In genomic region chr15:86942285-86942684, GRCh38 we compare ENCODE assay signal across 15 cellular contexts.
DNase-seq lines count a peak whose midpoint lies in the region; ATAC-seq, FAIRE-seq and TF ChIP-seq lines count a peak whose summit lies in the region.
"Had no signal": no experiment of that assay in that cellular context is flagged by ENCODE, and none has a peak within 500 bp of the region (broad histone marks: within the 10 kb centered on the region; RNA-seq: fewer than 3 reads in every experiment).

No MANE protein-coding gene starts in this region.

- H2AFZ ChIP-seq in SK-N-SH (ENCODE audit: low read depth): no peak overlapping the region

- no peak overlapping the region for H3K27ac Mint-ChIP-seq in activated CD4-positive, alpha-beta T cell treated with anti-CD3 and anti-CD28 coated beads for 36 hours
- H3K27ac Mint-ChIP-seq: B cell; CD8-positive, alpha-beta T cell had no signal

- no peak overlapping the region for H3K4me3 Mint-ChIP-seq in activated CD4-positive, alpha-beta T cell treated with anti-CD3 and anti-CD28 coated beads for 36 hours
- H3K4me3 Mint-ChIP-seq: B cell; CD8-positive, alpha-beta T cell had no signal

- no peak overlapping the region for H3K4me2 ChIP-seq in SK-N-SH
- H3K4me2 ChIP-seq: BLaER1 treated with 17β-estradiol and CSF1 and Interleukin-3, amounts not matched to agents 10 nM and 100 nM had no signal

- H3K27ac ChIP-seq in RWPE2 (ENCODE audit: poor library complexity, severe bottlenecking) (no peak overlapping the region), foreskin keratinocyte (no peak overlapping the region), SK-N-SH (ENCODE audit: low read depth in 2 of 2, low read length in 1 of 2) (no peak overlapping the region)
- H3K27ac ChIP-seq: BLaER1 treated with 17β-estradiol and CSF1 and Interleukin-3, amounts not matched to agents 10 nM and 100 nM had no signal

- no peak for TF ChIP-seq CTCF in RWPE2 (IDR thresholded peaks at IDR 0.05; ENCODE audit: poor library complexity, severe bottlenecking)
- no peak for TF ChIP-seq CTCF in bronchial epithelial cell (IDR thresholded peaks at IDR 0.05; ENCODE audit: insufficient read depth, low read length, severe bottlenecking)
- TF ChIP-seq CTCF in foreskin keratinocyte (conservative IDR thresholded peaks at IDR 0.05): no peak
- TF ChIP-seq CTCF in SK-N-SH (IDR thresholded peaks at IDR 0.05): no peak

- no peak for FAIRE-seq in bronchial epithelial cell (lab: Jason Lieb, UNC)
- FAIRE-seq: H1, HepG2 had no signal

- POLR2A ChIA-PET in activated CD4-positive, alpha-beta T cell treated with anti-CD3 and anti-CD28 coated beads for 36 hours (lab: Charles Lee): no interaction called here
- POLR2A ChIA-PET in SK-N-SH (lab: Yijun Ruan, JAX): no interaction called here

- H3K9ac ChIP-seq in SK-N-SH: no peak overlapping the region
- H3K9ac ChIP-seq: BLaER1 treated with 17β-estradiol and CSF1 and Interleukin-3, amounts not matched to agents 10 nM and 100 nM had no signal

- no peaks in the 10 kb centered on the region for H3K79me2 ChIP-seq in SK-N-SH (ENCODE audit: insufficient read depth)

- H3K27me3 Mint-ChIP-seq in activated CD4-positive, alpha-beta T cell treated with anti-CD3 and anti-CD28 coated beads for 36 hours: peaks cover 11% of the 10 kb centered on the region
- H3K27me3 Mint-ChIP-seq: B cell had no signal

- WGBS in SK-N-SH (ENCODE audit: low lambda C conversion rate): 51% methylated on average over 3 of the region's 3 CpGs

- H3K4me1 ChIP-seq in RWPE2 (ENCODE audit: insufficient read depth, poor library complexity, severe bottlenecking): no peaks in the 10 kb centered on the region
- peaks cover 4% of the 10 kb centered on the region for H3K4me1 ChIP-seq in foreskin keratinocyte
- H3K4me1 ChIP-seq in SK-N-SH (ENCODE audit: control insufficient read depth in 1 of 2, insufficient read depth in 2 of 2, low read depth in 1 of 2, low read length in 1 of 2): no peaks in the 10 kb centered on the region
- H3K4me1 ChIP-seq: BLaER1 treated with 17β-estradiol and CSF1 and Interleukin-3, amounts not matched to agents 10 nM and 100 nM; HAP-1 had no signal

- no peak for TF ChIP-seq EP300 in SK-N-SH (IDR thresholded peaks at IDR 0.05; ENCODE audit: borderline replicate concordance in 1 of 2, low read depth in 1 of 2, low read length in 1 of 2)

- no peaks in the 10 kb centered on the region for H3K36me3 Mint-ChIP-seq in activated CD4-positive, alpha-beta T cell treated with anti-CD3 and anti-CD28 coated beads for 36 hours (ENCODE audit: low read depth)
- H3K36me3 Mint-ChIP-seq: CD8-positive, alpha-beta T cell had no signal

- H3K4me3 ChIP-seq in RWPE2 (ENCODE audit: severe bottlenecking): no peak overlapping the region
- H3K4me3 ChIP-seq in bronchial epithelial cell (ENCODE audit: low read depth, low read length): no peak overlapping the region
- no peak overlapping the region for H3K4me3 ChIP-seq in SK-N-SH (ENCODE audit: low read depth in 2 of 2, low read length in 1 of 2)
- H3K4me3 ChIP-seq: BLaER1 treated with 17β-estradiol and CSF1 and Interleukin-3, amounts not matched to agents 10 nM and 100 nM; HAP-1 had no signal

- CTCF ChIA-PET in activated CD4-positive, alpha-beta T cell treated with anti-CD3 and anti-CD28 coated beads for 36 hours (lab: Charles Lee): no interaction called here
- CTCF ChIA-PET in SK-N-SH (lab: Yijun Ruan, JAX): no interaction called here

- peaks cover 2% of the 10 kb centered on the region for H3K9me3 ChIP-seq in RWPE2 (ENCODE audit: severe bottlenecking)
- no peaks in the 10 kb centered on the region for H3K9me3 ChIP-seq in SK-N-SH
- H3K9me3 ChIP-seq: HAP-1 had no signal

- H3K27me3 ChIP-seq in RWPE2 (ENCODE audit: insufficient read depth, poor library complexity, severe bottlenecking): no peaks in the 10 kb centered on the region
- H3K27me3 ChIP-seq in bronchial epithelial cell (ENCODE audit: control insufficient read depth, insufficient read depth, low read length): no peaks in the 10 kb centered on the region
- H3K27me3 ChIP-seq in foreskin keratinocyte: no peaks in the 10 kb centered on the region
- no peaks in the 10 kb centered on the region for H3K27me3 ChIP-seq in SK-N-SH (ENCODE audit: insufficient read depth)
- H3K27me3 ChIP-seq: BLaER1 treated with 17β-estradiol and CSF1 and Interleukin-3, amounts not matched to agents 10 nM and 100 nM had no signal

- H3F3A ChIP-seq in SK-N-SH (replicated peaks; ENCODE audit: insufficient read depth): no peaks in the 10 kb centered on the region

- intact Hi-C loops in activated CD4-positive, alpha-beta T cell treated with anti-CD3 and anti-CD28 coated beads for 36 hours (cut with DNase I, micrococcal nuclease): no loop called here

- peak; percentile 25; the same call in 1 of the 3 replicates for ATAC-seq in RWPE2 (ENCODE audit: low read depth)
- ATAC-seq in foreskin keratinocyte: peak; percentile 44
- ATAC-seq in activated CD4-positive, alpha-beta T cell treated with anti-CD3 and anti-CD28 coated beads for 36 hours: no peak
- ATAC-seq: CD8-positive, alpha-beta T cell; HepG2 had no signal

- no peaks in the 10 kb centered on the region for H4K20me1 ChIP-seq in SK-N-SH (ENCODE audit: insufficient read depth)
- H4K20me1 ChIP-seq: BLaER1 treated with 17β-estradiol and CSF1 and Interleukin-3, amounts not matched to agents 10 nM and 100 nM had no signal

- no peak for TF ChIP-seq RAD21 in SK-N-SH (IDR thresholded peaks at IDR 0.05; ENCODE audit: low read length)

- no peaks in the 10 kb centered on the region for H3K9me2 ChIP-seq in SK-N-SH

- no peaks in the 10 kb centered on the region for H3K9me3 Mint-ChIP-seq in activated CD4-positive, alpha-beta T cell treated with anti-CD3 and anti-CD28 coated beads for 36 hours (ENCODE audit: low read depth)
- H3K9me3 Mint-ChIP-seq: CD8-positive, alpha-beta T cell had no signal

- H3K36me3 ChIP-seq in RWPE2 (ENCODE audit: low read depth) (no peaks in the 10 kb centered on the region), bronchial epithelial cell (ENCODE audit: control insufficient read depth, insufficient read depth, low read length) (no peaks in the 10 kb centered on the region), SK-N-SH (replicated peaks in 1 of 2; ENCODE audit: control insufficient read depth in 1 of 2, insufficient read depth in 2 of 2, low read length in 1 of 2) (no peaks in the 10 kb centered on the region)
- H3K36me3 ChIP-seq: BLaER1 treated with 17β-estradiol and CSF1 and Interleukin-3, amounts not matched to agents 10 nM and 100 nM; HAP-1 had no signal

- DNase-seq in RWPE2 (ENCODE audit: low spot score): no peak
- DNase-seq in bronchial epithelial cell (ENCODE audit: low read depth): peak; percentile 45
- no peak for DNase-seq in foreskin keratinocyte
- no peak for DNase-seq in activated CD4-positive, alpha-beta T cell treated with anti-CD3 and anti-CD28 coated beads for 36 hours
- no peak for DNase-seq in H4 (ENCODE audit: low spot score)
- no peak for DNase-seq in SK-N-SH
- DNase-seq: Calu3; CD8-positive, alpha-beta T cell; DMS79 treated with DMSO at 0.1 percent for 48 hours; GF-D8 had no signal

- no peaks in the 10 kb centered on the region for H3K4me1 Mint-ChIP-seq in activated CD4-positive, alpha-beta T cell treated with anti-CD3 and anti-CD28 coated beads for 36 hours
- H3K4me1 Mint-ChIP-seq: B cell had no signal

TF ChIP-seq in SK-N-SH, 30 proteins besides CTCF, POLR2A, EP300 and RAD21:
- no peak for TF ChIP-seq REST (IDR thresholded peaks at IDR 0.05; ENCODE audit: low read depth, low read length)
- TF ChIP-seq USF1 (IDR thresholded peaks at IDR 0.05; ENCODE audit: borderline replicate concordance, low read depth): no peak
- TF ChIP-seq TAF1 (IDR thresholded peaks at IDR 0.05; ENCODE audit: borderline replicate concordance, low read depth, low read length): no peak
